In the genomic region with DNA sequence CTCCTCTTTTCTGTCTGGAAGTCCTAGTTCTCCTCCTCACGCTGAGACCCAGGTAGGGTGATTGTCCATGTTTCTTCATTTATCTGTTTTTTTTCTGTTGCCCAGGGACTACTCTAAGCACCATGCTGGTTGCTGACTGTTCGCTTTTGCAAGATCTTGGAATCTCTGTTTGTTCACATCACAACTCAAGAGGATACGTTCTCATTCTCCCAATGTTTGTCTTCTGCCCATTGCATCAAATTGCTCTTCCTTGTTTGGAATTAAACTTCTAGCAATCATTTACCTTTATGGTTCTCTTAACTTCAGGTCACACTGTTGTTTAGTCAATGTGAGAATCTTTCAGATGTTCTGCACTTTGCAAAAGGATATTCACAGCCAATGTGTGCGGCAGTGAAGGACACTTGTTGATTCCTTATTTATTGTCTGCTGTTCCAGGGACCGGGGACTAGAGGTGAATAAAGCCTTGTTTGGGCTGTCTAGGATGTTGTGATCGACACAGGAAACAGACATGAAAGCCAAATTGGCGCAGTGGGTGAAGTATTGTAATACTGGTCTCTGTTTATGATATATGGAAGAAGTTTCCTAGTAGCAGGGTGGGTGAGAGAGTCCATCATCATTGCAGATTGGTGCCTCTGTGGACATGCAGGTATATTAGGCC, we compare ENCODE assay signal across 12 cellular contexts. TPM values are rescaled to one million over a fixed set of nuclear protein-coding genes. Genes with fewer than 3 reads are reported as not detected.
DNase-seq lines count a peak whose midpoint lies in the region; ATAC-seq and TF ChIP-seq lines count a peak whose summit lies in the region.
"Had no signal": no experiment of that assay in that cellular context is flagged by ENCODE, and none has a peak within 500 bp of the region (broad histone marks: within the 10 kb centered on the region; RNA-seq: fewer than 3 reads in every experiment).

No MANE protein-coding gene starts in this region.

- peak overlapping the region; percentile 75 for H3K27ac Mint-ChIP-seq in central memory CD8-positive, alpha-beta T cell (ENCODE audit: low read depth)
- H3K27ac Mint-ChIP-seq in neural progenitor cell, result peak overlapping the region; percentile 0

- H3K36me3 ChIP-seq in heart right ventricle, result peaks cover 0 to 30% (median 0%) of the 10 kb centered on the region in 9 donors
- H3K36me3 ChIP-seq in neural progenitor cell, result no peaks in the 10 kb centered on the region
- H3K36me3 ChIP-seq in uterus, result no peaks in the 10 kb centered on the region

- no peaks in the 10 kb centered on the region for H3F3A ChIP-seq in neural progenitor cell (ENCODE audit: low read depth)

- H3K4me2 ChIP-seq in neural progenitor cell, result no peak overlapping the region

- H3K9me3 ChIP-seq in heart right ventricle (no peaks in the 10 kb centered on the region), neural progenitor cell (ENCODE audit: low read depth) (no peaks in the 10 kb centered on the region), uterus (no peaks in the 10 kb centered on the region)

- peaks cover 62% of the 10 kb centered on the region for H3K4me1 Mint-ChIP-seq in central memory CD8-positive, alpha-beta T cell
- H3K4me1 Mint-ChIP-seq in neural progenitor cell, result peaks cover 27% of the 10 kb centered on the region

- TF ChIP-seq CTCF in heart right ventricle (IDR thresholded peaks at IDR 0.05), result no peak
- no peak for TF ChIP-seq CTCF in neural progenitor cell (IDR thresholded peaks at IDR 0.05)
- TF ChIP-seq CTCF in uterus (IDR thresholded peaks at IDR 0.05), result no peak

- ATAC-seq in heart right ventricle (no peak), Right ventricle myocardium inferior (no peak), GM21526 (IDR thresholded peaks at IDR 0.05; ENCODE audit: low FRiP score, unreplicated experiment) (no peak)
- no peak for ATAC-seq in central memory CD8-positive, alpha-beta T cell (replicated peaks; ENCODE audit: extremely low read depth, poor library complexity, severe bottlenecking)
- ATAC-seq: GM12878 had no signal

- TF ChIP-seq POLR2A in uterus (IDR thresholded peaks at IDR 0.05), result no peak

- WGBS in heart right ventricle, 2 donors, result 86 to 89% methylated on average over 7 of the region's 7 CpGs

- H3K4me3 Mint-ChIP-seq in central memory CD8-positive, alpha-beta T cell, result peak overlapping the region; percentile 0
- H3K4me3 Mint-ChIP-seq in neural progenitor cell, result no peak overlapping the region

- H4K20me1 ChIP-seq in neural progenitor cell (ENCODE audit: low read depth), result peaks cover 10% of the 10 kb centered on the region

- intact Hi-C loops in heart right ventricle (cut with DNase I), result no loop called here
- intact Hi-C loops in Right ventricle myocardium inferior (cut with DNase I), result no loop called here
- intact Hi-C loops in uterus (cut with DNase I; ENCODE audit: low total_unique reads), result no loop called here

- H3K27me3 Mint-ChIP-seq in central memory CD8-positive, alpha-beta T cell, result no peaks in the 10 kb centered on the region
- no peaks in the 10 kb centered on the region for H3K27me3 Mint-ChIP-seq in neural progenitor cell (ENCODE audit: insufficient read depth, low read depth)

- H3K79me2 ChIP-seq in neural progenitor cell (ENCODE audit: low read depth), result peaks cover 36% of the 10 kb centered on the region

- H3K27me3 ChIP-seq in heart right ventricle (no peaks in the 10 kb centered on the region), neural progenitor cell (no peaks in the 10 kb centered on the region), uterus (no peaks in the 10 kb centered on the region)

- peaks cover 7% of the 10 kb centered on the region for H3K36me3 Mint-ChIP-seq in central memory CD8-positive, alpha-beta T cell (ENCODE audit: insufficient read depth)
- peaks cover 28% of the 10 kb centered on the region for H3K36me3 Mint-ChIP-seq in neural progenitor cell

- H3K4me3 ChIP-seq in heart right ventricle, result no peak overlapping the region
- H3K4me3 ChIP-seq in neural progenitor cell, result no peak overlapping the region
- H3K4me3 ChIP-seq in uterus, result no peak overlapping the region
- H3K4me3 ChIP-seq: GM12878 had no signal

- H3K9ac ChIP-seq in neural progenitor cell, result no peak overlapping the region

- H2AFZ ChIP-seq in neural progenitor cell (replicated peaks), result no peak overlapping the region

- no peaks in the 10 kb centered on the region for H3K9me3 Mint-ChIP-seq in central memory CD8-positive, alpha-beta T cell
- no peaks in the 10 kb centered on the region for H3K9me3 Mint-ChIP-seq in neural progenitor cell

- H3K27ac ChIP-seq in heart right ventricle (peak overlapping the region in 9 of 10 donors; percentile 70 to 87 (median 81)), neural progenitor cell (no peak overlapping the region), uterus (peak overlapping the region; percentile 86 to 91)

- DNase-seq in heart right ventricle (no peak), Right ventricle myocardium inferior (ENCODE audit: missing footprints) (no peak), neural progenitor cell (ENCODE audit: low spot score) (no peak), uterus (peak in 1 of 2 donors; percentile 15), GDM1 (lab: John Stamatoyannopoulos, UW) (no peak), NCI-H226 (no peak)
- no peak for DNase-seq in central memory CD8-positive, alpha-beta T cell (ENCODE audit: low spot score in 2 of 2)
- DNase-seq: cortex of kidney; Kasumi-1; stimulated activated CD8-positive, alpha-beta memory T cell treated with anti-CD3 and anti-CD28 coated beads, Interleukin-4, amount 100 ng/mL, for 48 hours had no signal

- peaks cover 9 to 91% (median 45%) of the 10 kb centered on the region in 9 donors for H3K4me1 ChIP-seq in heart right ventricle
- H3K4me1 ChIP-seq in neural progenitor cell, result no peaks in the 10 kb centered on the region
- peaks cover 3 to 4% of the 10 kb centered on the region in 2 donors for H3K4me1 ChIP-seq in uterus

RNA-seq across cellular contexts. Expression of gene LPP, which starts 24.5 kb away (rescaled TPM):
- total RNA-seq in heart right ventricle (100 to 1,000 TPM; 116 to 188 (median 148) TPM), Right ventricle myocardium inferior (114 TPM), neural progenitor cell (ENCODE audit: low replicate concordance) (18.9 and 27.4 TPM in 2 replicates), uterus (1,000 to 10,000 TPM in 1 of 4 donors, 100 to 1,000 TPM in 3; 180 to 1,374 (median 712) TPM)
- 10 to 100 TPM in 1 of 2 donors, 1 to 10 TPM in 1; 8.5 to 12.9 TPM for polyA plus RNA-seq in heart right ventricle
